8 cellular contexts compared by ENCODE assay signal in genomic region chr22:23218867-23219251, GRCh38. TPM values are rescaled to one million over a fixed set of nuclear protein-coding genes. Genes with fewer than 3 reads are reported as not detected.
DNase-seq lines count a peak whose midpoint lies in the region; ATAC-seq and TF ChIP-seq lines count a peak whose summit lies in the region.
"Had no signal": no experiment of that assay in that cellular context is flagged by ENCODE, and none has a peak within 500 bp of the region (broad histone marks: within the 10 kb centered on the region; RNA-seq: fewer than 3 reads in every experiment).

No MANE protein-coding gene starts in this region.

- DNase-seq in HCEC 1CT, result peak; percentile 71
- DNase-seq in NCI-H2196 treated with DMSO at 0.1 percent for 48 hours (lab: John Stamatoyannopoulos, UW; ENCODE audit: unreplicated experiment), result peak; percentile 57
- no peak for DNase-seq in brain microvascular endothelial cell
- peak; percentile 92 for DNase-seq in mesendoderm
- DNase-seq in hypothalamus (lab: John Stamatoyannopoulos, UW), result no peak
- DNase-seq in foreskin melanocyte, result no peak

- no peak overlapping the region for H3K4ac ChIP-seq in mesendoderm (ENCODE audit: low read depth, low read length)

- no peak overlapping the region for H4K5ac ChIP-seq in mesendoderm (ENCODE audit: low read length)

- H2AK5ac ChIP-seq in mesendoderm (ENCODE audit: low read length), result no peak overlapping the region

- ATAC-seq in HG03520 (IDR thresholded peaks at IDR 0.05; ENCODE audit: unreplicated experiment), result no peak

- peaks cover 45% of the 10 kb centered on the region for H3K4me1 ChIP-seq in mesendoderm (ENCODE audit: control insufficient read depth, low read depth, low read length)

- no peak for TF ChIP-seq CTCF in brain microvascular endothelial cell (IDR thresholded peaks at IDR 0.05; ENCODE audit: low read depth, low read length, missing control alignments)

- H2BK5ac ChIP-seq in mesendoderm (ENCODE audit: low read length), result no peak overlapping the region

- peak overlapping the region; percentile 0 for H3K27ac ChIP-seq in brain microvascular endothelial cell
- H3K27ac ChIP-seq in mesendoderm (ENCODE audit: low read depth, low read length), result no peak overlapping the region
- H3K27ac ChIP-seq: PC-9 had no signal

- H3K27me3 ChIP-seq in brain microvascular endothelial cell (replicated peaks), result peaks cover 2% of the 10 kb centered on the region
- no peaks in the 10 kb centered on the region for H3K27me3 ChIP-seq in mesendoderm (ENCODE audit: insufficient read depth, low read length, poor library complexity)

- no peak overlapping the region for H3K9ac ChIP-seq in mesendoderm (ENCODE audit: low read length)

- peak overlapping the region; percentile 75 for H3K56ac ChIP-seq in mesendoderm (ENCODE audit: low read length)

- H3K79me2 ChIP-seq in mesendoderm (ENCODE audit: control insufficient read depth, insufficient read depth, low read length), result peaks cover 95% of the 10 kb centered on the region

- peaks cover 65% of the 10 kb centered on the region for H3K79me1 ChIP-seq in mesendoderm (ENCODE audit: low read length)

- no peak overlapping the region for H4K8ac ChIP-seq in mesendoderm (ENCODE audit: low read depth, low read length)

- H3K4me2 ChIP-seq in mesendoderm (ENCODE audit: low read length), result no peak overlapping the region

- no CpG with 5 or more reads among the region's 11 CpGs for WGBS in mesendoderm (ENCODE audit: extremely low coverage, insufficient coverage, low lambda C conversion rate)

- no peak overlapping the region for H3K23ac ChIP-seq in mesendoderm (ENCODE audit: low read length)

- H3K4me3 ChIP-seq in brain microvascular endothelial cell (ENCODE audit: low read depth, low read length), result no peak overlapping the region
- H3K4me3 ChIP-seq in mesendoderm (ENCODE audit: low read length), result no peak overlapping the region
- H3K4me3 ChIP-seq: PC-9 had no signal

- H3K36me3 ChIP-seq in brain microvascular endothelial cell (replicated peaks) (peaks cover 2% of the 10 kb centered on the region), mesendoderm (ENCODE audit: control insufficient read depth, insufficient read depth, low read length) (no peaks in the 10 kb centered on the region)

- no peak overlapping the region for H3K18ac ChIP-seq in mesendoderm (ENCODE audit: low read length)

- in situ Hi-C loops in brain microvascular endothelial cell (cut with HindIII; ENCODE audit: low pct_ligation_motif_present, low sequenced_read_pairs), result no loop called here

- H2BK120ac ChIP-seq in mesendoderm (ENCODE audit: low read depth, low read length), result no peak overlapping the region

- H2BK15ac ChIP-seq in mesendoderm (replicated peaks; ENCODE audit: low read depth), result no peak overlapping the region

RNA-seq across cellular contexts. Expression of gene BCR, which starts 38.5 kb away (rescaled TPM):
- 26.5 TPM for polyA plus RNA-seq in mesendoderm (2013, experiment 1 of 2)
- polyA plus RNA-seq in mesendoderm (2013, experiment 2 of 2), result 26.2 TPM

Comparison
In these comparisons a context has a peak if more than half of its experiments do, and no peak if none do; other contexts are left out.
1. DNase-seq: peak in HCEC 1CT (single experiment), NCI-H2196 treated with DMSO at 0.1 percent for 48 hours (single experiment) and mesendoderm (single experiment); none in brain microvascular endothelial cell (single experiment), hypothalamus (0 of 51) and foreskin melanocyte (single experiment).